8 cellular contexts compared by ENCODE assay signal in the genomic region with DNA sequence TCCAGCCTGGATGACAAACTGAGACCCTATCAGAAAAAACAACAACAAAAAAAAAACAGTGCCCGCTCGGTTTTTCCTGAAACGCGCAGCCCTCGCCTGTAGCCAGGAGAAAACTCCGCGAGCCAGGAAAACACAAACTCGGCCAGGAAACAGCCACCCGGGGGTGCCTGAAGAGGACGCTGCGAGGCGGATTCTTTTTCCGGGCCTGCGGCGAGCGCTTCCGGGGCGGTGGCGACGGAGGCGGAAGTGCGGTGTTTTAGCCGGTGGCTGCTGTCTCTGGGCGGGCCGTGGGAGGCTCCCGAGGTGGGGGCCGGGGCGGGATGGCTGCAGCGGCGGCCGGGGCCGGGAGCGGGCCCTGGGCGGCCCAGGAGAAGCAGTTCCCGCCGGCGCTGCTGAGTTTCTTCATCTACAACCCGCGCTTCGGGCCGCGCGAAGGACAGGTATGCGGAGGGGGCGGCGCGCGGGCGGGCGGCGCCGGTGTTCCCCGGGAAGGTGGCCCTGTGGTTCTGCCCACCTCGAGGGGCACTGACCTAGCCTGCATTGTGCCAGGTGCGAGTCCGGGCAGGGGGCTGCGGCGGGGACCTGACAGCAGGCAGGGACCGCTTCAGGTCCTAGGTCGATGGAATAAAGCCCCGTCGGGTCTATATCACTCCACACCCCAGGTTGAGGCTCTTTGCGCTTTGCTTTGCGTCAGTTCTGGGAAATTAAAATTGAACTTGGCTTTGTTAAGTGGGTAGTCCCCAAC. TPM values are rescaled to one million over a fixed set of nuclear protein-coding genes. Genes with fewer than 3 reads are reported as not detected.
A peak's percentile ranks its signal among the peaks of the same experiment; 100 is the strongest.
DNase-seq lines count a peak whose midpoint lies in the region; ATAC-seq, FAIRE-seq and TF ChIP-seq lines count a peak whose summit lies in the region.
"Not testable (repeated sequence)": the region's sequence is repeated elsewhere in the genome, so short reads cannot be mapped to it uniquely, and the experiment has no call there.

A gene (plus strand): TSS at position 254 of the 745 bp plus-strand sequence. CDS start 67 bp downstream, at position 321.

- not testable (repeated sequence) for H3K9me3 ChIP-seq in heart right ventricle, prostate gland, tibial nerve

- H3K4me1 ChIP-seq in heart right ventricle; prostate gland (replicated peaks); tibial nerve: not testable (repeated sequence)

- TF ChIP-seq EP300 in tibial nerve (IDR thresholded peaks at IDR 0.05) = peak in 1 of 2 donors; percentile 17

- H3K27me3 ChIP-seq in heart right ventricle; prostate gland (replicated peaks; ENCODE audit: insufficient read depth); tibial nerve: not testable (repeated sequence)

- ATAC-seq in HG02588 (IDR thresholded peaks at IDR 0.05; ENCODE audit: unreplicated experiment) = peak; percentile 92
- peak; percentile 89 to 97 (median 96) for ATAC-seq in heart right ventricle

- peak within 1 kb of the TSS in 7 of 10 donors; percentile 62 to 86 (median 69) for H3K27ac ChIP-seq in heart right ventricle
- peak within 1 kb of the TSS; percentile 60 to 63 for H3K27ac ChIP-seq in prostate gland
- H3K27ac ChIP-seq in tibial nerve = peak within 1 kb of the TSS in 3 of 4 donors; percentile 70 to 84 (median 75)

- TF ChIP-seq CTCF in NB4 (IDR thresholded peaks at IDR 0.05; ENCODE audit: low read depth, low read length) (peak; percentile 26), heart right ventricle (IDR thresholded peaks at IDR 0.05) (peak in 6 of 9 donors; percentile 14 to 50 (median 30)), tibial nerve (IDR thresholded peaks at IDR 0.05) (peak in 1 of 5 experiments; percentile 20)
- TF ChIP-seq CTCF in prostate gland (IDR thresholded peaks at IDR 0.05) = not testable (repeated sequence)

- WGBS in heart right ventricle, 2 donors = 0 to 1% methylated on average over 18 to 20 of the region's 64 CpGs
- WGBS in prostate gland = 0% methylated on average over 23 of the region's 64 CpGs
- 0 to 1% methylated on average over 7 to 16 of the region's 64 CpGs for WGBS in tibial nerve, 2 donors

- peak; percentile 87 for FAIRE-seq in GM12891 (lab: Jason Lieb, UNC)

- intact Hi-C loops in heart right ventricle (cut with DNase I); prostate gland (cut with DNase I): not testable (repeated sequence)

- DNase-seq in GM12891 (ENCODE audit: insufficient read length, low spot score) (peak; percentile 49), NB4 (ENCODE audit: low read depth) (peak; percentile 89), T-helper 2 cell (peak; percentile 18 to 85 (median 52)), amniotic epithelial cell (ENCODE audit: low read depth) (peak; percentile 53), heart right ventricle (peak; percentile 32 to 71), prostate gland (ENCODE audit: low spot score) (peak; percentile 13), tibial nerve (ENCODE audit: low spot score in 2 of 2) (peak in 1 of 2 donors; percentile 15)

- peaks cover 0 to 25% (median 0%) of the 10 kb centered on the region in 9 donors for H3K36me3 ChIP-seq in heart right ventricle
- not testable (repeated sequence) for H3K36me3 ChIP-seq in prostate gland, tibial nerve

- TF ChIP-seq POLR2A in GM12891 (IDR thresholded peaks at IDR 0.05; ENCODE audit: low read depth, low read length); prostate gland (IDR thresholded peaks at IDR 0.05); tibial nerve (IDR thresholded peaks at IDR 0.05): not testable (repeated sequence)
- TF ChIP-seq POLR2A in NB4 (IDR thresholded peaks at IDR 0.05; ENCODE audit: extremely low read depth, insufficient read length) = peak; percentile 21

- H3K4me3 ChIP-seq in NB4 (ENCODE audit: low read depth, low read length) (peak within 1 kb of the TSS; percentile 59), heart right ventricle (peak within 1 kb of the TSS; percentile 14 to 63 (median 54)), prostate gland (peak within 1 kb of the TSS; percentile 36 to 41), tibial nerve (peak within 1 kb of the TSS; percentile 27 to 63 (median 60))

RNA-seq across cellular contexts. Expression of the gene that starts here (rescaled TPM):
- polyA plus RNA-seq in GM12891 (2012; ENCODE audit: low read depth, missing spikeins) = 41.2 TPM
- total RNA-seq in heart right ventricle (10 to 100 TPM; 36.7 to 73.4 (median 54.1) TPM), prostate gland (10 to 100 TPM; 40.6 to 46.9 TPM), tibial nerve (10 to 100 TPM; 30.8 to 44.1 (median 38.1) TPM)
- 10 to 100 TPM; 38.3 to 47.1 TPM for polyA plus RNA-seq in heart right ventricle
